In the genomic region with DNA sequence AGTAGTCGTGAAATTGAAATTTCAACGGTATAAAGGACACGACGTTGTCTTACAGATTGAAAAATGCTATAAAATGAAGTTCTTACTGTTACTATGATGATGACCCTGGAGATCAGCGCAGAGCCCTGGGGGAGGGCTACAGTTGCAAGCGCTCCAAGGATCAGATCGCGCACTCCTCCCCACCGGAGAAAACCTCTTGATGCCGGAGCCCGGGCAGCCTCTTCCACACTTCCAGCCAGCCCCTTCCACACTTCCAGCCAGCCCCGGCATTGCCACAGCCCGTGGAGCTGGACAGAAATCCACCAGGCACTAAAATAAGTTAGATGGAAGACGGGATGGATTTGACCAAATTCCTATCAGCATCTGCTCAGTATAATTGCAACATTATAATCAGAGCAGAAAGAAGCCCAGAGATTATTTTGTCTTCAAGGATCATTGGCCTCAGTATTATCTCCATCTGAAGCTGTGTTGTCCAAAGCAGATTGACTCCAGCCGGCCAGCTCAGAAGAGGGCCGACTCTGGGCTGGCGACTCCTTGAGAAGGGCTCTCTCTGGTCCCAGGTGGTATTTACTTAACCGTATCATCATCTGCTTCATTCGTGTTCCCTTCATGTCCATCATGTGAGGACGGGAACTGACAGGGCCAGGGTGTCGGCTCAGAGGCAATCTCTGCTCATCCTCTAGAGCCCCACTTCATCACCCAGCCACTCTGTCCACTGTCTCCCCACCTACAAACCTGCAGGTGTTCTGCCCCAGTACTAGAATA, we compare ENCODE assay signal across 8 cellular contexts. TPM values are rescaled to one million over a fixed set of nuclear protein-coding genes. Genes with fewer than 3 reads are reported as not detected.
DNase-seq lines count a peak whose midpoint lies in the region; ATAC-seq and TF ChIP-seq lines count a peak whose summit lies in the region.

No MANE protein-coding gene starts in this region.

- no peak for ATAC-seq in central memory CD8-positive, alpha-beta T cell (replicated peaks; ENCODE audit: extremely low read depth, poor library complexity, severe bottlenecking)
- no peak for ATAC-seq in naive thymus-derived CD4-positive, alpha-beta T cell
- no peak for ATAC-seq in left lung

- peak overlapping the region; percentile 87 to 94 (median 92) for H3K4me3 Mint-ChIP-seq in IgD-negative memory B cell
- peak overlapping the region; percentile 83 for H3K4me3 Mint-ChIP-seq in central memory CD8-positive, alpha-beta T cell
- peak overlapping the region; percentile 61 to 90 (median 81) for H3K4me3 Mint-ChIP-seq in naive thymus-derived CD4-positive, alpha-beta T cell

- H3K36me3 ChIP-seq in naive thymus-derived CD4-positive, alpha-beta T cell (ENCODE audit: control insufficient read depth in 2 of 3, insufficient read depth in 3 of 3, low read length in 3 of 3) = no peaks in the 10 kb centered on the region
- no peaks in the 10 kb centered on the region for H3K36me3 ChIP-seq in left lung

- H3K9me3 Mint-ChIP-seq in IgD-negative memory B cell = no peaks in the 10 kb centered on the region
- H3K9me3 Mint-ChIP-seq in central memory CD8-positive, alpha-beta T cell = no peaks in the 10 kb centered on the region
- H3K9me3 Mint-ChIP-seq in naive thymus-derived CD4-positive, alpha-beta T cell = peaks cover 0 to 4% (median 0%) of the 10 kb centered on the region in 11 donors

- intact Hi-C loops in naive thymus-derived CD4-positive, alpha-beta T cell (cut with micrococcal nuclease) = loop anchor here (1.0 to 2.0 kb wide), 4 partner anchors 24 to 195 kb away; a partner anchor contains a TSS
- intact Hi-C loops in left lung (cut with DNase I) = loop anchor here in 1 of 2 donors (10.0 kb wide), 1 partner anchor 50 kb away; a partner anchor contains a TSS

- H3K27ac Mint-ChIP-seq in IgD-negative memory B cell = peak overlapping the region; percentile 36 to 93 (median 47)
- H3K27ac Mint-ChIP-seq in central memory CD8-positive, alpha-beta T cell (ENCODE audit: low read depth) = peak overlapping the region; percentile 71
- no peak overlapping the region for H3K27ac Mint-ChIP-seq in naive thymus-derived CD4-positive, alpha-beta T cell

- TF ChIP-seq CTCF in AG04449 (IDR thresholded peaks at IDR 0.05; ENCODE audit: insufficient read depth, low read length, missing control alignments) (no peak), left lung (IDR thresholded peaks at IDR 0.05) (no peak)

- peaks cover 0 to 4% of the 10 kb centered on the region in 2 donors for H3K4me1 ChIP-seq in naive thymus-derived CD4-positive, alpha-beta T cell (ENCODE audit: control insufficient read depth in 2 of 2, insufficient read depth in 2 of 2, low read length in 2 of 2)
- peaks cover 0 to 17% of the 10 kb centered on the region in 2 donors for H3K4me1 ChIP-seq in left lung

- H3K4me3 ChIP-seq in AG04449 (ENCODE audit: low read depth, low read length) = peak overlapping the region; percentile 68
- no peak overlapping the region for H3K4me3 ChIP-seq in naive thymus-derived CD4-positive, alpha-beta T cell (ENCODE audit: low read length)
- H3K4me3 ChIP-seq in left lung = peak overlapping the region in 1 of 2 donors; percentile 9

- no peak overlapping the region for H3K27ac ChIP-seq in naive thymus-derived CD4-positive, alpha-beta T cell (ENCODE audit: low read depth, low read length)
- no peak overlapping the region for H3K27ac ChIP-seq in left lung

- peaks cover 2% of the 10 kb centered on the region for H3K27me3 Mint-ChIP-seq in IgD-negative memory B cell
- H3K27me3 Mint-ChIP-seq in central memory CD8-positive, alpha-beta T cell = peaks cover 43% of the 10 kb centered on the region
- peaks cover 42 to 77% (median 49%) of the 10 kb centered on the region in 5 donors for H3K27me3 Mint-ChIP-seq in naive thymus-derived CD4-positive, alpha-beta T cell

- no peak for DNase-seq in AG04449 (ENCODE audit: low read depth, low spot score)
- DNase-seq in central memory CD8-positive, alpha-beta T cell (ENCODE audit: low spot score in 2 of 2) = no peak
- no peak for DNase-seq in naive thymus-derived CD4-positive, alpha-beta T cell
- DNase-seq in NCI-H128 (lab: John Stamatoyannopoulos, UW; ENCODE audit: unreplicated experiment) = no peak
- DNase-seq in left lung = no peak
- DNase-seq in NCI-H2227 treated with DMSO at 0.1 percent for 48 hours (lab: John Stamatoyannopoulos, UW) = no peak
- DNase-seq in stimulated activated CD4-positive, alpha-beta T cell treated with anti-CD3 and anti-CD28 coated beads, Interleukin-15, amount 100 ng/mL, for 24 hours = no peak

- H3K36me3 Mint-ChIP-seq in IgD-negative memory B cell = no peaks in the 10 kb centered on the region
- peaks cover 3% of the 10 kb centered on the region for H3K36me3 Mint-ChIP-seq in central memory CD8-positive, alpha-beta T cell (ENCODE audit: insufficient read depth)
- H3K36me3 Mint-ChIP-seq in naive thymus-derived CD4-positive, alpha-beta T cell = no peaks in the 10 kb centered on the region

- no peaks in the 10 kb centered on the region for H3K27me3 ChIP-seq in naive thymus-derived CD4-positive, alpha-beta T cell (ENCODE audit: control insufficient read depth in 2 of 2, insufficient read depth in 2 of 2, low read length in 2 of 2)
- H3K27me3 ChIP-seq in left lung = peaks cover 16 to 69% of the 10 kb centered on the region in 2 donors

- peaks cover 11 to 16% (median 13%) of the 10 kb centered on the region in 3 donors for H3K4me1 Mint-ChIP-seq in IgD-negative memory B cell
- peaks cover 14% of the 10 kb centered on the region for H3K4me1 Mint-ChIP-seq in central memory CD8-positive, alpha-beta T cell
- peaks cover 5 to 17% (median 10%) of the 10 kb centered on the region in 7 donors for H3K4me1 Mint-ChIP-seq in naive thymus-derived CD4-positive, alpha-beta T cell

- H3K9me3 ChIP-seq in naive thymus-derived CD4-positive, alpha-beta T cell (ENCODE audit: control insufficient read depth in 2 of 3, low read length in 3 of 3) = no peaks in the 10 kb centered on the region
- no peaks in the 10 kb centered on the region for H3K9me3 ChIP-seq in left lung

- POLR2A ChIA-PET in AG04449 (lab: Yijun Ruan, JAX) = no interaction called here
- POLR2A ChIA-PET in naive thymus-derived CD4-positive, alpha-beta T cell (lab: Charles Lee) = no interaction called here

- CTCF ChIA-PET in AG04449 (lab: Yijun Ruan, JAX) = interaction anchor here (0.6 to 5.0 kb wide), 16 partner anchors 8 to 195 kb away, joined by 3 to 41 read pairs (median 4); no protein-coding TSS in a partner anchor
- CTCF ChIA-PET in naive thymus-derived CD4-positive, alpha-beta T cell (lab: Charles Lee) = interaction anchor here (0.5 to 2.4 kb wide), 3 partner anchors 65 to 304 kb away, joined by 3 to 10 read pairs (median 3); no protein-coding TSS in a partner anchor

RNA-seq across cellular contexts. Expression of a gene that starts 0.8 kb away (rescaled TPM):
- polyA plus RNA-seq in IgD-negative memory B cell = 12.0 TPM
- 10 to 100 TPM; 10.0 to 43.9 (median 17.1) TPM for total RNA-seq in naive thymus-derived CD4-positive, alpha-beta T cell
- polyA plus RNA-seq in naive thymus-derived CD4-positive, alpha-beta T cell = under 1 TPM; 0.28 to 0.68 TPM
- 10 to 100 TPM; 24.9 to 29.8 TPM for total RNA-seq in left lung

RNA-seq across cellular contexts. Expression of a gene that starts 52.7 kb away (rescaled TPM):
- 3.4 TPM for polyA plus RNA-seq in IgD-negative memory B cell
- 10 to 100 TPM; 30.1 to 42.8 (median 35.5) TPM for total RNA-seq in naive thymus-derived CD4-positive, alpha-beta T cell
- polyA plus RNA-seq in naive thymus-derived CD4-positive, alpha-beta T cell = 1 to 10 TPM; 3.8 to 4.1 TPM
- total RNA-seq in left lung = 10 to 100 TPM; 35.8 to 39.4 TPM

Comparison
In these comparisons a context has a peak if more than half of its experiments do, and no peak if none do; other contexts are left out.
1. H3K27ac Mint-ChIP-seq: peak in IgD-negative memory B cell (3 of 3) and central memory CD8-positive, alpha-beta T cell (single experiment); none in naive thymus-derived CD4-positive, alpha-beta T cell (0 of 9).
2. Peak in every context shown above with its lines, with median percentiles within 50 percentile points of each other: H3K4me3 Mint-ChIP-seq.